Comparison of ENCODE assay signal across 14 cellular contexts in genomic region chr17:29560306-29560705, GRCh38. TPM values are rescaled to one million over a fixed set of nuclear protein-coding genes. Genes with fewer than 3 reads are reported as not detected.
A peak's percentile ranks its signal among the peaks of the same experiment; 100 is the strongest.
DNase-seq lines count a peak whose midpoint lies in the region; ATAC-seq and TF ChIP-seq lines count a peak whose summit lies in the region.
"Had no signal": no experiment of that assay in that cellular context is flagged by ENCODE, and none has a peak within 500 bp of the region (broad histone marks: within the 10 kb centered on the region; RNA-seq: fewer than 3 reads in every experiment).

No MANE protein-coding gene starts in this region.

- peaks cover 5% of the 10 kb centered on the region for H3K4me1 Mint-ChIP-seq in mesothelial cell of epicardium

- H3K4me1 ChIP-seq in MM.1S (ENCODE audit: low read length) (peaks cover 15% of the 10 kb centered on the region), Peyer's patch (peaks cover 0 to 46% (median 27%) of the 10 kb centered on the region in 4 donors), aorta (ENCODE audit: control insufficient read depth in 1 of 2, insufficient read depth in 2 of 2, low read length in 2 of 2) (no peaks in the 10 kb centered on the region)

- DNase-seq in Ammon's horn (ENCODE audit: low spot score): peak; percentile 63
- peak; percentile 11 for DNase-seq in MM.1S
- peak in 2 of 3 donors; percentile 44 to 50 for DNase-seq in Peyer's patch
- DNase-seq in islet precursor cell: peak; percentile 38
- no peak for DNase-seq in mesothelial cell of epicardium (ENCODE audit: low spot score in 2 of 2, unreplicated experiment in 2 of 2)
- no peak for DNase-seq in cerebellum (ENCODE audit: low spot score)
- DNase-seq in aorta: no peak
- DNase-seq: activated CD8-positive, alpha-beta T cell treated with anti-CD3 and anti-CD28 coated beads for 36 hours; activated naive CD4-positive, alpha-beta T cell treated with anti-CD3 and anti-CD28 coated beads, Interleukin-2, amount 50 U/mL, for 16 hours; caudate nucleus; HFFc6; NCI-H187 treated with DMSO at 0.1 percent for 48 hours; posterior cingulate gyrus had no signal

- H3K27ac Mint-ChIP-seq in mesothelial cell of epicardium: no peak overlapping the region
- H3K27ac Mint-ChIP-seq: activated CD8-positive, alpha-beta T cell treated with anti-CD3 and anti-CD28 coated beads for 36 hours; HFFc6 had no signal

- H3K27ac ChIP-seq in MM.1S (ENCODE audit: low read length): peak overlapping the region; percentile 8; the same call in 1 of the 2 replicates
- peak overlapping the region in 3 of 4 donors; percentile 19 to 94 (median 66) for H3K27ac ChIP-seq in Peyer's patch
- H3K27ac ChIP-seq in aorta (ENCODE audit: low read depth in 1 of 2, low read length in 2 of 2): no peak overlapping the region

- TF ChIP-seq POLR2A in Peyer's patch (IDR thresholded peaks at IDR 0.05): no peak

- peaks cover 14% of the 10 kb centered on the region for H3K79me2 ChIP-seq in MM.1S (ENCODE audit: low read length)

- intact Hi-C loops in aorta (cut with DNase I): no loop called here

- H3K4me3 Mint-ChIP-seq in mesothelial cell of epicardium: no peak overlapping the region
- H3K4me3 Mint-ChIP-seq: activated CD8-positive, alpha-beta T cell treated with anti-CD3 and anti-CD28 coated beads for 36 hours; HFFc6 had no signal

- no peak overlapping the region; the same call in 1 of the 2 replicates for H3K9ac ChIP-seq in MM.1S (ENCODE audit: low read length)

- H3K36me3 ChIP-seq in MM.1S (replicated peaks; ENCODE audit: insufficient read depth, low read length): no peaks in the 10 kb centered on the region
- H3K36me3 ChIP-seq in Peyer's patch: peaks cover 0 to 9% (median 0%) of the 10 kb centered on the region in 3 donors
- H3K36me3 ChIP-seq in aorta (ENCODE audit: control insufficient read depth in 1 of 2, insufficient read depth in 2 of 2, low read length in 1 of 2): no peaks in the 10 kb centered on the region

- H3K27me3 Mint-ChIP-seq in mesothelial cell of epicardium (ENCODE audit: low read depth): peaks cover 35% of the 10 kb centered on the region
- H3K27me3 Mint-ChIP-seq: activated CD8-positive, alpha-beta T cell treated with anti-CD3 and anti-CD28 coated beads for 36 hours had no signal

- H3K36me3 Mint-ChIP-seq in mesothelial cell of epicardium: peaks cover 2% of the 10 kb centered on the region

- peaks cover 12% of the 10 kb centered on the region; the same call in 1 of the 2 replicates for H3F3A ChIP-seq in MM.1S (ENCODE audit: insufficient read depth, low read length)

- peak overlapping the region; percentile 6; the same call in 1 of the 2 replicates for H3K4me3 ChIP-seq in MM.1S (ENCODE audit: low read length)
- peak overlapping the region in 1 of 4 donors; percentile 15 for H3K4me3 ChIP-seq in Peyer's patch
- no peak overlapping the region for H3K4me3 ChIP-seq in aorta (ENCODE audit: low read length in 2 of 2)

- ATAC-seq in HG03097 (IDR thresholded peaks at IDR 0.05; ENCODE audit: low FRiP score, unreplicated experiment) (no peak), aorta (ENCODE audit: low FRiP score) (no peak)
- ATAC-seq: activated CD8-positive, alpha-beta T cell treated with anti-CD3 and anti-CD28 coated beads for 36 hours had no signal

- 84 to 87% methylated on average over 6 of the region's 6 CpGs for WGBS in aorta, 2 donors

- no peaks in the 10 kb centered on the region for H3K27me3 ChIP-seq in MM.1S (replicated peaks; ENCODE audit: insufficient read depth, low read length)
- H3K27me3 ChIP-seq in Peyer's patch: no peaks in the 10 kb centered on the region
- no peaks in the 10 kb centered on the region for H3K27me3 ChIP-seq in aorta (ENCODE audit: control insufficient read depth in 1 of 2, insufficient read depth in 2 of 2, low read length in 1 of 2)

- no peaks in the 10 kb centered on the region for H3K9me2 ChIP-seq in MM.1S (replicated peaks; ENCODE audit: insufficient read depth, low read length)

- no peaks in the 10 kb centered on the region for H3K9me3 ChIP-seq in MM.1S (replicated peaks; ENCODE audit: insufficient read depth, low read length)
- H3K9me3 ChIP-seq in Peyer's patch: no peaks in the 10 kb centered on the region
- no peaks in the 10 kb centered on the region for H3K9me3 ChIP-seq in aorta (ENCODE audit: control insufficient read depth, low read length)

- no peak overlapping the region for H2AFZ ChIP-seq in MM.1S (ENCODE audit: low read length)

- H3K4me2 ChIP-seq in MM.1S (ENCODE audit: low read depth, low read length): peak overlapping the region; percentile 23

- H3K9me3 Mint-ChIP-seq in mesothelial cell of epicardium: no peaks in the 10 kb centered on the region
- H3K9me3 Mint-ChIP-seq: activated CD8-positive, alpha-beta T cell treated with anti-CD3 and anti-CD28 coated beads for 36 hours; HFFc6 had no signal

- no peaks in the 10 kb centered on the region for H4K20me1 ChIP-seq in MM.1S (ENCODE audit: insufficient read depth, low read length)

- TF ChIP-seq CTCF in MM.1S (IDR thresholded peaks at IDR 0.05; ENCODE audit: low read length): no peak
- TF ChIP-seq CTCF in Peyer's patch (IDR thresholded peaks at IDR 0.05): no peak
- TF ChIP-seq CTCF in mesothelial cell of epicardium (IDR thresholded peaks at IDR 0.05; ENCODE audit: unreplicated experiment): no peak

RNA-seq across cellular contexts. Expression of gene ABHD15, which starts 6.5 kb away (rescaled TPM):
- total RNA-seq in Peyer's patch (10 to 100 TPM; 19.0 to 41.2 (median 32.2) TPM), mesothelial cell of epicardium (5.2 to 6.1 TPM (median 5.7 TPM) in 3 replicates), cerebellum (1.8 TPM), aorta (1 to 10 TPM; 6.2 to 9.8 TPM)
- polyA plus RNA-seq in aorta: 1 to 10 TPM; 2.8 to 3.0 TPM

RNA-seq across cellular contexts. Expression of gene TP53I13, which starts 8.2 kb away (rescaled TPM):
- total RNA-seq in Peyer's patch (100 to 1,000 TPM in 2 of 4 donors, 10 to 100 TPM in 2; 86.6 to 204 (median 139) TPM), mesothelial cell of epicardium (29.9 to 31.2 TPM (median 30.2 TPM) in 3 replicates), cerebellum (11.7 TPM), aorta (10 to 100 TPM; 31.7 to 34.4 TPM)
- 100 to 1,000 TPM in 1 of 2 donors, 10 to 100 TPM in 1; 18.4 to 122 TPM for polyA plus RNA-seq in aorta

RNA-seq across cellular contexts. Expression of gene GIT1, which starts 29.1 kb away (rescaled TPM):
- total RNA-seq in Peyer's patch (10 to 100 TPM; 31.9 to 66.7 (median 52.6) TPM), mesothelial cell of epicardium (99.0 to 110 TPM (median 108 TPM) in 3 replicates), cerebellum (35.7 TPM), aorta (10 to 100 TPM; 38.5 to 47.0 TPM)
- polyA plus RNA-seq in aorta: 10 to 100 TPM in 1 of 2 donors, 1 to 10 TPM in 1; 8.1 to 27.6 TPM

RNA-seq across cellular contexts. Expression of gene ANKRD13B, which starts 32.6 kb away (rescaled TPM):
- total RNA-seq in Peyer's patch: 10 to 100 TPM in 1 of 4 donors, 1 to 10 TPM in 3; 4.2 to 14.9 (median 8.3) TPM
- total RNA-seq in mesothelial cell of epicardium: 51.7 to 52.7 TPM (median 52.6 TPM) in 3 replicates
- total RNA-seq in cerebellum: 28.6 TPM
- total RNA-seq in aorta: 10 to 100 TPM in 1 of 2 donors, 1 to 10 TPM in 1; 5.7 to 19.7 TPM
- polyA plus RNA-seq in aorta: 10 to 100 TPM in 1 of 2 donors, under 1 TPM in 1; 0.88 to 10.1 TPM

Comparison
In these comparisons a context has a peak if more than half of its experiments do, and no peak if none do; other contexts are left out.
1. DNase-seq: peak in Ammon's horn (single experiment), MM.1S (single experiment), Peyer's patch (2 of 3) and islet precursor cell (single experiment); none in mesothelial cell of epicardium (0 of 2), cerebellum (single experiment) and aorta (0 of 2).
2. H3K27ac ChIP-seq: peak in MM.1S (single experiment) and Peyer's patch (3 of 4); none in aorta (0 of 2).